ENCODE assay signal across 14 cellular contexts in the genomic region with DNA sequence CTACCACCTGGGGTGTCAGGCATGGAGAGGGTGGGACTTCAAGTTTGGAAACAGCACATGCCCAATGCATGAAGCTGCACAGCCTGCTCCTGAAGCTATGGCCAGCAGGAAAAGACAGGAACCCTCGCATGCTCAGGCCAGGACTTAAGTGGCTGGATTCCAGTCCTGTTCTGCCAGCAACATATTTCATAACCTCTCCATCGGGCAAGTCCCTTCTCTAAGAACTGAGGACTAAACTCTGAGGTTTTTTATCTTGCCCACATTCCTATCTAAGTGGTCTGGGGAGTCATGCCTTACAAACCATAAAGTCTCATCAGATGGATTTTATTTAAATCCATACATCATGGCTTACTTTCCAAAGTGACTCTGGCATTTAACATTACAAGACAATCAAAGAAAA. TPM values are rescaled to one million over a fixed set of nuclear protein-coding genes. Genes with fewer than 3 reads are reported as not detected.
DNase-seq lines count a peak whose midpoint lies in the region; ATAC-seq and TF ChIP-seq lines count a peak whose summit lies in the region.
"Had no signal": no experiment of that assay in that cellular context is flagged by ENCODE, and none has a peak within 500 bp of the region (broad histone marks: within the 10 kb centered on the region; RNA-seq: fewer than 3 reads in every experiment).

No MANE protein-coding gene starts in this region.

- no peak for TF ChIP-seq CTCF in cardiac fibroblast (IDR thresholded peaks at IDR 0.05; ENCODE audit: low read depth, low read length)

- no peaks in the 10 kb centered on the region for H3K9me3 ChIP-seq in right cardiac atrium (ENCODE audit: control insufficient read depth, low read length)
- H3K9me3 ChIP-seq: tibial artery had no signal

- no peaks in the 10 kb centered on the region for H3K27me3 ChIP-seq in right cardiac atrium (ENCODE audit: control insufficient read depth, insufficient read depth)
- H3K27me3 ChIP-seq: tibial artery had no signal

- WGBS in right cardiac atrium = 37% methylated on average over 2 of the region's 2 CpGs

- no peaks in the 10 kb centered on the region for H3K4me1 ChIP-seq in right cardiac atrium (ENCODE audit: control insufficient read depth, insufficient read depth, low read length)

- no peak overlapping the region for H3K27ac ChIP-seq in right cardiac atrium (ENCODE audit: low read length)
- H3K27ac ChIP-seq: tibial artery had no signal

- DNase-seq in A172 (ENCODE audit: low spot score) (peak; percentile 73), HT1080 (ENCODE audit: low read depth) (peak; percentile 22), cardiac fibroblast (ENCODE audit: low read depth in 2 of 2) (peak; percentile 83 to 92), right cardiac atrium (peak; percentile 34 to 67 (median 58)), NCI-H446 (lab: John Stamatoyannopoulos, UW) (no peak), NCI-H1694 (lab: John Stamatoyannopoulos, UW) (no peak)
- DNase-seq: activated naive CD8-positive, alpha-beta T cell treated with anti-CD3 and anti-CD28 coated beads, Interleukin-2, amount 50 U/mL, for 24 hours; DMS153; effector CD4-positive, alpha-beta T cell; NCI-H2171 treated with DMSO at 0.1 percent for 48 hours; T1000 had no signal

- H3K4me3 ChIP-seq in cardiac fibroblast (replicated peaks in 1 of 2; ENCODE audit: low read depth in 2 of 2, low read length in 2 of 2) = no peak overlapping the region
- H3K4me3 ChIP-seq in right cardiac atrium (ENCODE audit: low read length) = no peak overlapping the region
- H3K4me3 ChIP-seq: tibial artery had no signal

- intact Hi-C loops in right cardiac atrium (cut with DNase I) = no loop called here

- ATAC-seq in right cardiac atrium = peak; percentile 77 to 92
- no peak for ATAC-seq in GM19463 (IDR thresholded peaks at IDR 0.05; ENCODE audit: unreplicated experiment)
- ATAC-seq in HG02642 (IDR thresholded peaks at IDR 0.05; ENCODE audit: poor library complexity, unreplicated experiment) = no peak
- ATAC-seq: activated naive CD8-positive, alpha-beta T cell treated with anti-CD3 and anti-CD28 coated beads, Interleukin-2, amount 50 U/mL, for 24 hours had no signal

RNA-seq across cellular contexts. Expression of gene AGPAT4, which starts 27.5 kb away (rescaled TPM):
- 4.2 and 4.4 TPM in 2 replicates for total RNA-seq in A172 (2014; rRNA removed; shearing (Covaris generic))
- 3.9 and 4.9 TPM in 2 replicates for total RNA-seq in HT1080 (2014; rRNA removed; shearing (Covaris generic))
- polyA plus RNA-seq in HT1080 (2015; cell fraction: cytosol; rRNA removed) = 2.3 and 2.9 TPM in 2 replicates
- polyA plus RNA-seq in HT1080 (2015; cell fraction: nucleus; rRNA removed) = 13.6 and 17.1 TPM in 2 replicates
- 1 to 10 TPM; 2.8 to 5.1 (median 3.3) TPM for total RNA-seq in right cardiac atrium
- polyA plus RNA-seq in right cardiac atrium = 1.5 TPM

Comparison
In these comparisons a context has a peak if more than half of its experiments do, and no peak if none do; other contexts are left out.
1. DNase-seq: peak in A172 (single experiment), HT1080 (single experiment), cardiac fibroblast (2 of 2) and right cardiac atrium (3 of 3); none in NCI-H446 (0 of 2) and NCI-H1694 (single experiment).
2. ATAC-seq: peak in right cardiac atrium (2 of 2); none in GM19463 (single experiment) and HG02642 (single experiment).